In genomic region chr1:63317007-63317813, GRCh38 we compare ENCODE assay signal across 8 cellular contexts. TPM values are rescaled to one million over a fixed set of nuclear protein-coding genes. Genes with fewer than 3 reads are reported as not detected.
A peak's percentile ranks its signal among the peaks of the same experiment; 100 is the strongest.
DNase-seq lines count a peak whose midpoint lies in the region; ATAC-seq and TF ChIP-seq lines count a peak whose summit lies in the region.

No MANE protein-coding gene starts in this region.

- intact Hi-C loops in CD4-positive, alpha-beta memory T cell (cut with micrococcal nuclease): loop anchor here (1.0 to 5.0 kb wide), 3 partner anchors 124 to 275 kb away; partner anchors contain the start of genes EFCAB7, ITGB3BP and PGM1

- peaks cover 62% of the 10 kb centered on the region for H3K27me3 ChIP-seq in CD4-positive, alpha-beta memory T cell (ENCODE audit: insufficient read depth, low read length)
- H3K27me3 ChIP-seq in osteoblast (ENCODE audit: insufficient read depth, low read length): peaks cover 69% of the 10 kb centered on the region

- no peak overlapping the region for H2AFZ ChIP-seq in osteoblast (ENCODE audit: low read length)

- H3K4me3 Mint-ChIP-seq in CD4-positive, alpha-beta memory T cell: peak overlapping the region; percentile 42 to 82 (median 66)

- H3K4me2 ChIP-seq in osteoblast (ENCODE audit: insufficient read depth, low read length): peak overlapping the region; percentile 70

- peak overlapping the region in 1 of 2 donors; percentile 32 for H3K4me3 ChIP-seq in CD4-positive, alpha-beta memory T cell (ENCODE audit: low read length in 2 of 2)
- peak overlapping the region; percentile 53 for H3K4me3 ChIP-seq in osteoblast (ENCODE audit: insufficient read depth, low read length)

- H3K4me1 ChIP-seq in CD4-positive, alpha-beta memory T cell (ENCODE audit: insufficient read depth, low read length): peaks cover 23% of the 10 kb centered on the region
- no peaks in the 10 kb centered on the region for H3K4me1 ChIP-seq in osteoblast (ENCODE audit: insufficient read depth, low read length)

- peaks cover 3 to 44% (median 35%) of the 10 kb centered on the region in 8 donors for H3K9me3 Mint-ChIP-seq in CD4-positive, alpha-beta memory T cell

- peak; percentile 37 for TF ChIP-seq CTCF in osteoblast (IDR thresholded peaks at IDR 0.05; ENCODE audit: extremely low read depth, low read depth, low read length)

- peaks cover 10 to 18% of the 10 kb centered on the region in 2 donors for H3K36me3 Mint-ChIP-seq in CD4-positive, alpha-beta memory T cell

- DNase-seq in CD4-positive, alpha-beta memory T cell: peak in 3 of 5 donors; percentile 25 to 40 (median 34)
- DNase-seq in NCI-H748 (lab: John Stamatoyannopoulos, UW; ENCODE audit: unreplicated experiment): peak; percentile 93
- DNase-seq in activated T-cell treated with anti-CD3 and anti-CD28 coated beads for 48 hours (ENCODE audit: low read depth): peak; percentile 65
- peak; percentile 78 for DNase-seq in foreskin melanocyte
- DNase-seq in osteoblast (ENCODE audit: insufficient read length, low spot score, missing footprints): peak; percentile 87
- DNase-seq in dedifferentiated amniotic fluid mesenchymal stem cell (ENCODE audit: extremely low spot score): no peak

- POLR2A ChIA-PET in CD4-positive, alpha-beta memory T cell (lab: Charles Lee; ENCODE audit: partially characterized antibody): no interaction called here

- no peaks in the 10 kb centered on the region for H3K79me2 ChIP-seq in osteoblast (ENCODE audit: insufficient read depth, low read length)

- ATAC-seq in GM19438 (IDR thresholded peaks at IDR 0.05; ENCODE audit: low read depth, unreplicated experiment): peak; percentile 78
- ATAC-seq in HG03520 (IDR thresholded peaks at IDR 0.05; ENCODE audit: unreplicated experiment): peak; percentile 69

- CTCF ChIA-PET in CD4-positive, alpha-beta memory T cell (lab: Charles Lee; ENCODE audit: partially characterized antibody): interaction anchor here (0.6 to 1.1 kb wide), 5 partner anchors 10 to 1751 kb away, joined by 3 read pairs; no protein-coding TSS in a partner anchor

- H3K27me3 Mint-ChIP-seq in CD4-positive, alpha-beta memory T cell: peaks cover 62 to 64% of the 10 kb centered on the region in 2 donors

- peaks cover 0 to 7% of the 10 kb centered on the region in 2 donors for H3K9me3 ChIP-seq in CD4-positive, alpha-beta memory T cell (ENCODE audit: control insufficient read depth in 1 of 2, low read length in 2 of 2)
- H3K9me3 ChIP-seq in osteoblast (ENCODE audit: low read depth, low read length): peaks cover 2% of the 10 kb centered on the region

- no peaks in the 10 kb centered on the region for H4K20me1 ChIP-seq in osteoblast (ENCODE audit: insufficient read depth, low read length)

- no peaks in the 10 kb centered on the region for H3K36me3 ChIP-seq in CD4-positive, alpha-beta memory T cell (ENCODE audit: insufficient read depth, low read length)
- H3K36me3 ChIP-seq in osteoblast (ENCODE audit: insufficient read depth, low read length): no peaks in the 10 kb centered on the region

- peak overlapping the region in 2 of 7 donors; percentile 5 to 91 for H3K27ac Mint-ChIP-seq in CD4-positive, alpha-beta memory T cell

- peaks cover 12 to 44% (median 26%) of the 10 kb centered on the region in 4 donors for H3K4me1 Mint-ChIP-seq in CD4-positive, alpha-beta memory T cell

- no peak overlapping the region for H3K27ac ChIP-seq in CD4-positive, alpha-beta memory T cell (ENCODE audit: low read depth, low read length)
- H3K27ac ChIP-seq in osteoblast (ENCODE audit: low read depth, low read length): no peak overlapping the region

RNA-seq across cellular contexts. Expression of gene FOXD3, which starts 5.2 kb away (rescaled TPM):
- total RNA-seq in CD4-positive, alpha-beta memory T cell: not detected
- not detected for polyA plus RNA-seq in CD4-positive, alpha-beta memory T cell
- total RNA-seq in osteoblast: not detected in 2 replicates

RNA-seq across cellular contexts. Expression of gene ALG6, which starts 50.2 kb away (rescaled TPM):
- 10 to 100 TPM; 27.6 to 28.4 TPM for total RNA-seq in CD4-positive, alpha-beta memory T cell
- polyA plus RNA-seq in CD4-positive, alpha-beta memory T cell: 10 to 100 TPM; 21.9 to 22.0 TPM
- 8.3 and 8.8 TPM in 2 replicates for total RNA-seq in osteoblast
